In the genomic region with DNA sequence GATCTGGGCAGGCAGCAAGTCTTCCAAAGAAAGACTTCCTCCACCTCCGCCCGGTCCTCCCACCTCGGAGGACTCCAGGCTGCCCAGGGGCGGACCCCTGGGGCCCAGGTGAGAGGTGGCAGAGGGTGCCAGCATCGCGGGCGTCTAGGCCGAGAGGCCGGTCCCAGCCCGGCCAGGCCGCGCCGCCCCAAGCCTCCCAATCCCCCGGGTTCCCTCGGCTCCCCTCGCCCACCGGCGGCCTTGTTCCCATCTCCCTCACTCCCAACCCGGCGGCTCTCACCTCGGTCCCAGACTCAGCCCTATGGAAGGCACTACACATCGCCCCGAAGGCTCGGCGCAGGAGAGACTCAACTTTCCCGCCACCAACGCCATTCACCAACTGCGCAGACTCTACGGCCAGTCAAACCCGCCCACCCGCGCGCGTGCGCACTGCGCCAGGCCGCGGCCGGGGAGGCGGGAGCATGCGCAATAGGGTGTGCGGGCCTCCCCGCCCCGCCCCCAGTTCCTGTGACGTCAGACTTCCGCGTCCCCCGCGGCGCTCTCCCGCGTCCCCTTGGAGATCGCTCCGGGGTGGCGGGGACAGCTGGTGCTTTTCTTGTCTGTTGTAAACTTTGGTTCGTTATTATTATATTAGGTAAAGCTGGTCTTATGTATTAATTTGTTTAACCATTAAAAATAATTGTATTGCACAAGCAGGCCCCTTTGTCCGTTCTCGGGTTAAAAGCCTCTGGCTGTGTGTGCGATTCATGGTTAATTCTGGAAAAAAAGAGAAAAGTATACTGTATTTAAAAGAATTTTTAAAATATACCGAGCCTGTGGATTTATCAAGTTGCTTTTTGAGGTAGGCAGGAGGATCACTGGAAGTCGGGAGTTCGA, we compare ENCODE assay signal across 1 cellular context.
TF ChIP-seq lines count a peak whose summit lies in the region.

A gene (minus strand): TSS at position 381 of the 876 bp plus-strand sequence. CDS start 62 bp downstream, at position 319.

TF ChIP-seq in HepG2, 621 proteins besides CTCF, POLR2A, EP300 and RAD21 (continued from another document and continues in another):
- TF ChIP-seq, protein P1, sequence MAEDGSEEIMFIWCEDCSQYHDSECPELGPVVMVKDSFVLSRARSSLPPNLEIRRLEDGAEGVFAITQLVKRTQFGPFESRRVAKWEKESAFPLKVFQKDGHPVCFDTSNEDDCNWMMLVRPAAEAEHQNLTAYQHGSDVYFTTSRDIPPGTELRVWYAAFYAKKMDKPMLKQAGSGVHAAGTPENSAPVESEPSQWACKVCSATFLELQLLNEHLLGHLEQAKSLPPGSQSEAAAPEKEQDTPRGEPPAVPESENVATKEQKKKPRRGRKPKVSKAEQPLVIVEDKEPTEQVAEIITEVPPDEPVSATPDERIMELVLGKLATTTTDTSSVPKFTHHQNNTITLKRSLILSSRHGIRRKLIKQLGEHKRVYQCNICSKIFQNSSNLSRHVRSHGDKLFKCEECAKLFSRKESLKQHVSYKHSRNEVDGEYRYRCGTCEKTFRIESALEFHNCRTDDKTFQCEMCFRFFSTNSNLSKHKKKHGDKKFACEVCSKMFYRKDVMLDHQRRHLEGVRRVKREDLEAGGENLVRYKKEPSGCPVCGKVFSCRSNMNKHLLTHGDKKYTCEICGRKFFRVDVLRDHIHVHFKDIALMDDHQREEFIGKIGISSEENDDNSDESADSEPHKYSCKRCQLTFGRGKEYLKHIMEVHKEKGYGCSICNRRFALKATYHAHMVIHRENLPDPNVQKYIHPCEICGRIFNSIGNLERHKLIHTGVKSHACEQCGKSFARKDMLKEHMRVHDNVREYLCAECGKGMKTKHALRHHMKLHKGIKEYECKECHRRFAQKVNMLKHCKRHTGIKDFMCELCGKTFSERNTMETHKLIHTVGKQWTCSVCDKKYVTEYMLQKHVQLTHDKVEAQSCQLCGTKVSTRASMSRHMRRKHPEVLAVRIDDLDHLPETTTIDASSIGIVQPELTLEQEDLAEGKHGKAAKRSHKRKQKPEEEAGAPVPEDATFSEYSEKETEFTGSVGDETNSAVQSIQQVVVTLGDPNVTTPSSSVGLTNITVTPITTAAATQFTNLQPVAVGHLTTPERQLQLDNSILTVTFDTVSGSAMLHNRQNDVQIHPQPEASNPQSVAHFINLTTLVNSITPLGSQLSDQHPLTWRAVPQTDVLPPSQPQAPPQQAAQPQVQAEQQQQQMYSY (CRISPR knock-in tag; IDR thresholded peaks at IDR 0.05), result no peak; the same call in 1 of the 2 replicates
- TF ChIP-seq ZNF558 (CRISPR knock-in tag; IDR thresholded peaks at IDR 0.05; ENCODE audit: borderline replicate concordance), result peak; percentile 56; the same call in 1 of the 2 replicates
- TF ChIP-seq HNF4G (IDR thresholded peaks at IDR 0.05; ENCODE audit: borderline replicate concordance, low read depth, low read length), result no peak; the same call in 1 of the 2 replicates
- TF ChIP-seq HNF4G (CRISPR knock-in tag; IDR thresholded peaks at IDR 0.05; ENCODE audit: borderline replicate concordance, low read depth), result no peak
- no peak for TF ChIP-seq LCORL (IDR thresholded peaks at IDR 0.05)
- TF ChIP-seq LCORL (CRISPR knock-in tag; IDR thresholded peaks at IDR 0.05), result peak; percentile 28; the same call in 1 of the 2 replicates
- TF ChIP-seq PHF8 (CRISPR knock-in tag; IDR thresholded peaks at IDR 0.05), result peak; percentile 89
- peak; percentile 47; the same call in 1 of the 2 replicates for TF ChIP-seq ZSCAN9 (CRISPR knock-in tag; IDR thresholded peaks at IDR 0.05; ENCODE audit: borderline replicate concordance)
- TF ChIP-seq, protein P2, sequence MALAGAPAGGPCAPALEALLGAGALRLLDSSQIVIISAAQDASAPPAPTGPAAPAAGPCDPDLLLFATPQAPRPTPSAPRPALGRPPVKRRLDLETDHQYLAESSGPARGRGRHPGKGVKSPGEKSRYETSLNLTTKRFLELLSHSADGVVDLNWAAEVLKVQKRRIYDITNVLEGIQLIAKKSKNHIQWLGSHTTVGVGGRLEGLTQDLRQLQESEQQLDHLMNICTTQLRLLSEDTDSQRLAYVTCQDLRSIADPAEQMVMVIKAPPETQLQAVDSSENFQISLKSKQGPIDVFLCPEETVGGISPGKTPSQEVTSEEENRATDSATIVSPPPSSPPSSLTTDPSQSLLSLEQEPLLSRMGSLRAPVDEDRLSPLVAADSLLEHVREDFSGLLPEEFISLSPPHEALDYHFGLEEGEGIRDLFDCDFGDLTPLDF (CRISPR knock-in tag; IDR thresholded peaks at IDR 0.05), result peak; percentile 84
- TF ChIP-seq, protein P3, sequence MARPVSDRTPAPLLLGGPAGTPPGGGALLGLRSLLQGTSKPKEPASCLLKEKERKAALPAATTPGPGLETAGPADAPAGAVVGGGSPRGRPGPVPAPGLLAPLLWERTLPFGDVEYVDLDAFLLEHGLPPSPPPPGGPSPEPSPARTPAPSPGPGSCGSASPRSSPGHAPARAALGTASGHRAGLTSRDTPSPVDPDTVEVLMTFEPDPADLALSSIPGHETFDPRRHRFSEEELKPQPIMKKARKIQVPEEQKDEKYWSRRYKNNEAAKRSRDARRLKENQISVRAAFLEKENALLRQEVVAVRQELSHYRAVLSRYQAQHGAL (CRISPR knock-in tag; IDR thresholded peaks at IDR 0.05; ENCODE audit: not compliant biosample characterization), result peak; percentile 45
- 0 out of 2 replicates have a peak, but pooled peaks have one; percentile 59 for TF ChIP-seq ZNF34 (CRISPR knock-in tag; IDR thresholded peaks at IDR 0.05; ENCODE audit: borderline replicate concordance)
- peak; percentile 92 for TF ChIP-seq GATAD1 (CRISPR knock-in tag; IDR thresholded peaks at IDR 0.05)
- TF ChIP-seq, protein P4, sequence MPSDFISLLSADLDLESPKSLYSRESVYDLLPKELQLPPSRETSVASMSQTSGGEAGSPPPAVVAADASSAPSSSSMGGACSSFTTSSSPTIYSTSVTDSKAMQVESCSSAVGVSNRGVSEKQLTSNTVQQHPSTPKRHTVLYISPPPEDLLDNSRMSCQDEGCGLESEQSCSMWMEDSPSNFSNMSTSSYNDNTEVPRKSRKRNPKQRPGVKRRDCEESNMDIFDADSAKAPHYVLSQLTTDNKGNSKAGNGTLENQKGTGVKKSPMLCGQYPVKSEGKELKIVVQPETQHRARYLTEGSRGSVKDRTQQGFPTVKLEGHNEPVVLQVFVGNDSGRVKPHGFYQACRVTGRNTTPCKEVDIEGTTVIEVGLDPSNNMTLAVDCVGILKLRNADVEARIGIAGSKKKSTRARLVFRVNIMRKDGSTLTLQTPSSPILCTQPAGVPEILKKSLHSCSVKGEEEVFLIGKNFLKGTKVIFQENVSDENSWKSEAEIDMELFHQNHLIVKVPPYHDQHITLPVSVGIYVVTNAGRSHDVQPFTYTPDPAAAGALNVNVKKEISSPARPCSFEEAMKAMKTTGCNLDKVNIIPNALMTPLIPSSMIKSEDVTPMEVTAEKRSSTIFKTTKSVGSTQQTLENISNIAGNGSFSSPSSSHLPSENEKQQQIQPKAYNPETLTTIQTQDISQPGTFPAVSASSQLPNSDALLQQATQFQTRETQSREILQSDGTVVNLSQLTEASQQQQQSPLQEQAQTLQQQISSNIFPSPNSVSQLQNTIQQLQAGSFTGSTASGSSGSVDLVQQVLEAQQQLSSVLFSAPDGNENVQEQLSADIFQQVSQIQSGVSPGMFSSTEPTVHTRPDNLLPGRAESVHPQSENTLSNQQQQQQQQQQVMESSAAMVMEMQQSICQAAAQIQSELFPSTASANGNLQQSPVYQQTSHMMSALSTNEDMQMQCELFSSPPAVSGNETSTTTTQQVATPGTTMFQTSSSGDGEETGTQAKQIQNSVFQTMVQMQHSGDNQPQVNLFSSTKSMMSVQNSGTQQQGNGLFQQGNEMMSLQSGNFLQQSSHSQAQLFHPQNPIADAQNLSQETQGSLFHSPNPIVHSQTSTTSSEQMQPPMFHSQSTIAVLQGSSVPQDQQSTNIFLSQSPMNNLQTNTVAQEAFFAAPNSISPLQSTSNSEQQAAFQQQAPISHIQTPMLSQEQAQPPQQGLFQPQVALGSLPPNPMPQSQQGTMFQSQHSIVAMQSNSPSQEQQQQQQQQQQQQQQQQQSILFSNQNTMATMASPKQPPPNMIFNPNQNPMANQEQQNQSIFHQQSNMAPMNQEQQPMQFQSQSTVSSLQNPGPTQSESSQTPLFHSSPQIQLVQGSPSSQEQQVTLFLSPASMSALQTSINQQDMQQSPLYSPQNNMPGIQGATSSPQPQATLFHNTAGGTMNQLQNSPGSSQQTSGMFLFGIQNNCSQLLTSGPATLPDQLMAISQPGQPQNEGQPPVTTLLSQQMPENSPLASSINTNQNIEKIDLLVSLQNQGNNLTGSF (CRISPR knock-in tag; IDR thresholded peaks at IDR 0.05), result 0 out of 2 replicates have a peak, but pooled peaks have one; percentile 42
- TF ChIP-seq, protein P5, sequence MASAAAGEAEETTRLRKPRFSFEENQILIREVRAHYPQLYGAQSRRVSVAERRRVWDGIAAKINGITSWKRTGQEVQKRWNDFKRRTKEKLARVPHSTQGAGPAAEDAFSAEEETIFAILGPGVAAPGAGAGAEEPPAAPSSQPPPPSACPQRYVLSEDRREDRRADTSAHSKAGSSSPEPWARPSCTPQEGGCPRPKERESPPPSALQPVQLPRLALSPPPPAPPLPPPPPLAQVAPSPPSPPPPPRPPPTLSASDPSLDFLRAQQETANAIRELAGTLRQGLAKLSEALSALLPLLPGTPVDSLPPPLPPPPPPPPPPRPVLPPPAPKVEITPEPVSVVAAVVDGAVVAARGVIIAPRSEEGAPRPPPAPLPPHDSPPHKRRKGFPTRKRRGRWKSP (CRISPR knock-in tag; IDR thresholded peaks at IDR 0.05), result peak; percentile 43; the same call in 1 of the 2 replicates
- TF ChIP-seq MAZ (IDR thresholded peaks at IDR 0.05; ENCODE audit: borderline replicate concordance, low read depth, low read length), result peak; percentile 82
- TF ChIP-seq MAZ (CRISPR knock-in tag; IDR thresholded peaks at IDR 0.05; ENCODE audit: low read depth), result peak; percentile 26; the same call in 1 of the 2 replicates
- 0 out of 2 replicates have a peak, but pooled peaks have one; percentile 12 for TF ChIP-seq MIER2 (CRISPR knock-in tag; IDR thresholded peaks at IDR 0.05)
- peak; percentile 91 for TF ChIP-seq ELF1 (CRISPR knock-in tag; IDR thresholded peaks at IDR 0.05)
- TF ChIP-seq ZFX (CRISPR knock-in tag; IDR thresholded peaks at IDR 0.05; ENCODE audit: low read depth), result peak; percentile 94
- TF ChIP-seq ZNF792 (CRISPR knock-in tag; IDR thresholded peaks at IDR 0.05), result peak; percentile 74; the same call in 1 of the 2 replicates
- TF ChIP-seq STAT5B (CRISPR knock-in tag; IDR thresholded peaks at IDR 0.05), result 0 out of 2 replicates have a peak, but pooled peaks have one; percentile 22
- no peak for TF ChIP-seq SAFB2 (CRISPR knock-in tag; IDR thresholded peaks at IDR 0.05; ENCODE audit: borderline replicate concordance, low read depth)
- TF ChIP-seq, protein P6, sequence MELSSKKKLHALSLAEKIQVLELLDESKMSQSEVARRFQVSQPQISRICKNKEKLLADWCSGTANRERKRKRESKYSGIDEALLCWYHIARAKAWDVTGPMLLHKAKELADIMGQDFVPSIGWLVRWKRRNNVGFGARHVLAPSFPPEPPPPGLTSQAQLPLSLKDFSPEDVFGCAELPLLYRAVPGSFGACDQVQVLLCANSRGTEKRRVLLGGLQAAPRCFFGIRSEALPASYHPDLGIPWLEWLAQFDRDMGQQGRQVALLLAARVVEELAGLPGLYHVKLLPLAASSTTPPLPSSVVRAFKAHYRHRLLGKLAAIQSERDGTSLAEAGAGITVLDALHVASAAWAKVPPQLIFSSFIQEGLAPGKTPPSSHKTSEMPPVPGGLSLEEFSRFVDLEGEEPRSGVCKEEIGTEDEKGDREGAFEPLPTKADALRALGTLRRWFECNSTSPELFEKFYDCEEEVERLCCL (CRISPR knock-in tag; IDR thresholded peaks at IDR 0.05; ENCODE audit: borderline replicate concordance), result no peak
- no peak for TF ChIP-seq GZF1 (CRISPR knock-in tag; IDR thresholded peaks at IDR 0.05)
- TF ChIP-seq, protein P7, sequence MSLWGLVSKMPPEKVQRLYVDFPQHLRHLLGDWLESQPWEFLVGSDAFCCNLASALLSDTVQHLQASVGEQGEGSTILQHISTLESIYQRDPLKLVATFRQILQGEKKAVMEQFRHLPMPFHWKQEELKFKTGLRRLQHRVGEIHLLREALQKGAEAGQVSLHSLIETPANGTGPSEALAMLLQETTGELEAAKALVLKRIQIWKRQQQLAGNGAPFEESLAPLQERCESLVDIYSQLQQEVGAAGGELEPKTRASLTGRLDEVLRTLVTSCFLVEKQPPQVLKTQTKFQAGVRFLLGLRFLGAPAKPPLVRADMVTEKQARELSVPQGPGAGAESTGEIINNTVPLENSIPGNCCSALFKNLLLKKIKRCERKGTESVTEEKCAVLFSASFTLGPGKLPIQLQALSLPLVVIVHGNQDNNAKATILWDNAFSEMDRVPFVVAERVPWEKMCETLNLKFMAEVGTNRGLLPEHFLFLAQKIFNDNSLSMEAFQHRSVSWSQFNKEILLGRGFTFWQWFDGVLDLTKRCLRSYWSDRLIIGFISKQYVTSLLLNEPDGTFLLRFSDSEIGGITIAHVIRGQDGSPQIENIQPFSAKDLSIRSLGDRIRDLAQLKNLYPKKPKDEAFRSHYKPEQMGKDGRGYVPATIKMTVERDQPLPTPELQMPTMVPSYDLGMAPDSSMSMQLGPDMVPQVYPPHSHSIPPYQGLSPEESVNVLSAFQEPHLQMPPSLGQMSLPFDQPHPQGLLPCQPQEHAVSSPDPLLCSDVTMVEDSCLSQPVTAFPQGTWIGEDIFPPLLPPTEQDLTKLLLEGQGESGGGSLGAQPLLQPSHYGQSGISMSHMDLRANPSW (CRISPR knock-in tag; IDR thresholded peaks at IDR 0.05; ENCODE audit: borderline replicate concordance), result 0 out of 2 replicates have a peak, but pooled peaks have one; percentile 68
- TF ChIP-seq ZNF430 (CRISPR knock-in tag; IDR thresholded peaks at IDR 0.05), result 0 out of 2 replicates have a peak, but pooled peaks have one; percentile 36
- 0 out of 2 replicates have a peak, but pooled peaks have one; percentile 41 for TF ChIP-seq HES4 (CRISPR knock-in tag; IDR thresholded peaks at IDR 0.05; ENCODE audit: borderline replicate concordance)
- TF ChIP-seq SPEN (CRISPR knock-in tag; IDR thresholded peaks at IDR 0.05; ENCODE audit: low read depth), result peak; percentile 66; the same call in 1 of the 2 replicates
- TF ChIP-seq, protein P8, sequence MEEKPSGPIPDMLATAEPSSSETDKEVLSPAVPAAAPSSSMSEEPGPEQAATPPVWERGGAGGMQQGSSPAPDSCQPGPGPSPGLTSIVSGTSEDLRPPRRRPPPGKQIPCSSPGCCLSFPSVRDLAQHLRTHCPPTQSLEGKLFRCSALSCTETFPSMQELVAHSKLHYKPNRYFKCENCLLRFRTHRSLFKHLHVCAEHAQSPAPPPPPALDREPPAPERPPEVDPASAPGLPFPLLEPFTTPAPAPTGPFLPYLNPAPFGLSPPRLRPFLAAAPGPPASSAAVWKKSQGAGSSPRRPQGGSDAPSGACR (CRISPR knock-in tag; IDR thresholded peaks at IDR 0.05), result no peak
- 0 out of 2 replicates have a peak, but pooled peaks have one; percentile 25 for TF ChIP-seq ZNF589 (CRISPR knock-in tag; conservative IDR thresholded peaks at IDR 0.05)
- peak; percentile 49; the same call in 1 of the 2 replicates for TF ChIP-seq HNRNPL (IDR thresholded peaks at IDR 0.05; ENCODE audit: low read depth, low read length)
- TF ChIP-seq, protein P9, sequence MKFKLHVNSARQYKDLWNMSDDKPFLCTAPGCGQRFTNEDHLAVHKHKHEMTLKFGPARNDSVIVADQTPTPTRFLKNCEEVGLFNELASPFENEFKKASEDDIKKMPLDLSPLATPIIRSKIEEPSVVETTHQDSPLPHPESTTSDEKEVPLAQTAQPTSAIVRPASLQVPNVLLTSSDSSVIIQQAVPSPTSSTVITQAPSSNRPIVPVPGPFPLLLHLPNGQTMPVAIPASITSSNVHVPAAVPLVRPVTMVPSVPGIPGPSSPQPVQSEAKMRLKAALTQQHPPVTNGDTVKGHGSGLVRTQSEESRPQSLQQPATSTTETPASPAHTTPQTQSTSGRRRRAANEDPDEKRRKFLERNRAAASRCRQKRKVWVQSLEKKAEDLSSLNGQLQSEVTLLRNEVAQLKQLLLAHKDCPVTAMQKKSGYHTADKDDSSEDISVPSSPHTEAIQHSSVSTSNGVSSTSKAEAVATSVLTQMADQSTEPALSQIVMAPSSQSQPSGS (CRISPR knock-in tag; IDR thresholded peaks at IDR 0.05), result peak; percentile 82
- peak; percentile 84 for TF ChIP-seq ATF7 (IDR thresholded peaks at IDR 0.05)
- peak; percentile 51; the same call in 1 of the 2 replicates for TF ChIP-seq ATF7 (CRISPR knock-in tag; IDR thresholded peaks at IDR 0.05)
